ENCODE assay signal across 8 cellular contexts in genomic region chr4:6674500-6675149, GRCh38. TPM values are rescaled to one million over a fixed set of nuclear protein-coding genes. Genes with fewer than 3 reads are reported as not detected.
A peak's percentile ranks its signal among the peaks of the same experiment; 100 is the strongest.
DNase-seq lines count a peak whose midpoint lies in the region; ATAC-seq and TF ChIP-seq lines count a peak whose summit lies in the region.

No MANE protein-coding gene starts in this region.

- H3K4me3 Mint-ChIP-seq in endodermal cell (peak overlapping the region; percentile 76), naive B cell (peak overlapping the region; percentile 86 to 98 (median 95))

- peaks cover 24% of the 10 kb centered on the region for H3K36me3 ChIP-seq in endodermal cell (ENCODE audit: control insufficient read depth, insufficient read depth, low read length)
- peaks cover 0 to 36% (median 0%) of the 10 kb centered on the region in 3 donors for H3K36me3 ChIP-seq in tibial nerve

- H3K27ac Mint-ChIP-seq in endodermal cell (no peak overlapping the region), naive B cell (peak overlapping the region; percentile 88 to 95 (median 92))

- peak; percentile 21 for ATAC-seq in HG02970 (IDR thresholded peaks at IDR 0.05; ENCODE audit: low FRiP score, unreplicated experiment)
- peak; percentile 22 to 25 for ATAC-seq in naive B cell (ENCODE audit: low read depth in 2 of 2)

- peaks cover 28% of the 10 kb centered on the region for H3K36me3 Mint-ChIP-seq in endodermal cell (ENCODE audit: low read depth)
- H3K36me3 Mint-ChIP-seq in naive B cell: peaks cover 0 to 8% of the 10 kb centered on the region in 2 donors

- H3K4me1 Mint-ChIP-seq in endodermal cell: peaks cover 22% of the 10 kb centered on the region
- peaks cover 37 to 51% (median 50%) of the 10 kb centered on the region in 3 donors for H3K4me1 Mint-ChIP-seq in naive B cell

- no peaks in the 10 kb centered on the region for H3K9me3 ChIP-seq in endodermal cell (ENCODE audit: control insufficient read depth, low read length)
- no peaks in the 10 kb centered on the region for H3K9me3 ChIP-seq in tibial nerve

- peak; percentile 65 for DNase-seq in activated gamma-delta T cell treated with Interleukin-2 at 50 U/mL for 16 hours
- DNase-seq in activated gamma-delta T cell (lab: John Stamatoyannopoulos, UW): no peak
- peak; percentile 35 for DNase-seq in NCI-H2171 treated with DMSO at 0.1 percent for 48 hours (lab: John Stamatoyannopoulos, UW)
- DNase-seq in activated CD4-positive, alpha-beta T cell treated with anti-CD3 and anti-CD28 coated beads, Interleukin-2, amount 50 U/mL, for 48 hours: peak; percentile 59 to 67
- DNase-seq in endodermal cell: peak; percentile 73
- DNase-seq in naive B cell: peak; percentile 38
- no peak for DNase-seq in tibial nerve (ENCODE audit: low spot score in 2 of 2)

- 8 to 20% methylated on average over 17 to 40 of the region's 40 CpGs for WGBS in endodermal cell (ENCODE audit: insufficient coverage in 1 of 2, insufficient read length in 1 of 2), 2 experiments
- WGBS in tibial nerve, 2 donors: 6 to 7% methylated on average over 34 to 39 of the region's 40 CpGs

- H3K27me3 Mint-ChIP-seq in endodermal cell (ENCODE audit: insufficient read depth) (peaks cover 6% of the 10 kb centered on the region), naive B cell (no peaks in the 10 kb centered on the region)

- TF ChIP-seq CTCF in endodermal cell (conservative IDR thresholded peaks at IDR 0.05) (peak; percentile 70), tibial nerve (IDR thresholded peaks at IDR 0.05) (peak in 1 of 5 experiments; percentile 26)

- H3K4me3 ChIP-seq in endodermal cell (ENCODE audit: low read length) (peak overlapping the region; percentile 86), tibial nerve (peak overlapping the region; percentile 62 to 84 (median 80))

- TF ChIP-seq EP300 in tibial nerve (IDR thresholded peaks at IDR 0.05): no peak

- peaks cover 5% of the 10 kb centered on the region for H3K9me3 Mint-ChIP-seq in endodermal cell
- H3K9me3 Mint-ChIP-seq in naive B cell: peaks cover 0 to 2% (median 0%) of the 10 kb centered on the region in 7 donors

- no peaks in the 10 kb centered on the region for H3K27me3 ChIP-seq in endodermal cell (ENCODE audit: control insufficient read depth, insufficient read depth, low read length, poor library complexity, severe bottlenecking)
- no peaks in the 10 kb centered on the region for H3K27me3 ChIP-seq in tibial nerve

- H3K9ac ChIP-seq in endodermal cell (ENCODE audit: extremely low read depth, low read length, poor library complexity, severe bottlenecking): peak overlapping the region; percentile 32

- no peak for TF ChIP-seq POLR2A in tibial nerve (IDR thresholded peaks at IDR 0.05)

- H3K4me1 ChIP-seq in endodermal cell (ENCODE audit: control insufficient read depth, insufficient read depth, low read length): no peaks in the 10 kb centered on the region
- H3K4me1 ChIP-seq in tibial nerve: peaks cover 0 to 34% (median 24%) of the 10 kb centered on the region in 4 donors

- no peak overlapping the region for H3K27ac ChIP-seq in endodermal cell (ENCODE audit: low read depth, low read length)
- H3K27ac ChIP-seq in tibial nerve: peak overlapping the region; percentile 35 to 89 (median 80)

RNA-seq across cellular contexts. Expression of gene S100P, which starts 19.1 kb away (rescaled TPM):
- not detected for total RNA-seq in endodermal cell
- not detected for polyA plus RNA-seq in endodermal cell (2013, experiment 1 of 2)
- polyA plus RNA-seq in endodermal cell (2013, experiment 2 of 2): not detected
- 1 to 10 TPM in 1 of 6 donors, not detected in 5; 2.5 TPM for polyA plus RNA-seq in naive B cell (ENCODE audit: low read depth in 6 of 6)
- total RNA-seq in tibial nerve: not detected

RNA-seq across cellular contexts. Expression of gene MRFAP1, which starts 34.1 kb away (rescaled TPM):
- total RNA-seq in endodermal cell (100 to 1,000 TPM; 231 to 239 TPM), tibial nerve (100 to 1,000 TPM; 176 to 300 (median 202) TPM)
- 248 TPM for polyA plus RNA-seq in endodermal cell (2013, experiment 1 of 2)
- 221 TPM for polyA plus RNA-seq in endodermal cell (2013, experiment 2 of 2)
- 100 to 1,000 TPM; 156 to 214 (median 164) TPM for polyA plus RNA-seq in naive B cell (ENCODE audit: low read depth in 6 of 6)

RNA-seq across cellular contexts. Expression of gene MRFAP1L1, which starts 35.0 kb away (rescaled TPM):
- 10 to 100 TPM; 45.0 to 50.2 TPM for total RNA-seq in endodermal cell
- 64.3 TPM for polyA plus RNA-seq in endodermal cell (2013, experiment 1 of 2)
- polyA plus RNA-seq in endodermal cell (2013, experiment 2 of 2): 53.7 TPM
- 10 to 100 TPM; 46.6 to 81.8 (median 71.3) TPM for polyA plus RNA-seq in naive B cell (ENCODE audit: low read depth in 6 of 6)
- 10 to 100 TPM; 51.6 to 76.6 (median 59.6) TPM for total RNA-seq in tibial nerve

RNA-seq across cellular contexts. Expression of gene BLOC1S4, which starts 41.3 kb away (rescaled TPM):
- total RNA-seq in endodermal cell (10 to 100 TPM; 18.8 to 26.5 TPM), tibial nerve (10 to 100 TPM; 18.0 to 32.8 (median 28.3) TPM)
- 21.0 TPM for polyA plus RNA-seq in endodermal cell (2013, experiment 1 of 2)
- 18.1 TPM for polyA plus RNA-seq in endodermal cell (2013, experiment 2 of 2)
- polyA plus RNA-seq in naive B cell (ENCODE audit: low read depth in 6 of 6): 10 to 100 TPM; 70.2 to 93.2 (median 79.6) TPM

Comparison
In these comparisons a context has a peak if more than half of its experiments do, and no peak if none do; other contexts are left out.
1. DNase-seq: peak in activated gamma-delta T cell treated with Interleukin-2 at 50 U/mL for 16 hours (single experiment), NCI-H2171 treated with DMSO at 0.1 percent for 48 hours (single experiment), activated CD4-positive, alpha-beta T cell treated with anti-CD3 and anti-CD28 coated beads, Interleukin-2, amount 50 U/mL, for 48 hours (2 of 2), endodermal cell (single experiment) and naive B cell (single experiment); none in activated gamma-delta T cell (single experiment) and tibial nerve (0 of 2).